Comparison of ENCODE assay signal across 8 cellular contexts in genomic region chr19:3785938-3786824, GRCh38. TPM values are rescaled to one million over a fixed set of nuclear protein-coding genes. Genes with fewer than 3 reads are reported as not detected.
DNase-seq lines count a peak whose midpoint lies in the region; ATAC-seq and TF ChIP-seq lines count a peak whose summit lies in the region.

Gene MATK, minus strand, starts transcription at chr19:3786381. Its CDS starts 1,246 bp downstream, at chr19:3785135.

- H3K9me3 Mint-ChIP-seq in activated T-cell treated with anti-CD3 and anti-CD28 coated beads, Interleukin-2, amount 50 U/mL, for 24 hours, result peaks cover 13% of the 10 kb centered on the region
- H3K9me3 Mint-ChIP-seq in memory B cell, result peaks cover 10% of the 10 kb centered on the region

- H3K36me3 ChIP-seq in left ventricle myocardium inferior, result no peaks in the 10 kb centered on the region
- no peaks in the 10 kb centered on the region for H3K36me3 ChIP-seq in urinary bladder (ENCODE audit: insufficient read depth)
- H3K36me3 ChIP-seq in thyroid gland, result no peaks in the 10 kb centered on the region

- ATAC-seq in left ventricle myocardium superior (no peak), memory B cell (ENCODE audit: low read depth) (peak; percentile 49)

- H3K27me3 Mint-ChIP-seq in activated T-cell treated with anti-CD3 and anti-CD28 coated beads, Interleukin-2, amount 50 U/mL, for 24 hours, result peaks cover 2% of the 10 kb centered on the region
- H3K27me3 Mint-ChIP-seq in memory B cell, result peaks cover 18% of the 10 kb centered on the region

- H3K4me3 Mint-ChIP-seq in activated T-cell treated with anti-CD3 and anti-CD28 coated beads, Interleukin-2, amount 50 U/mL, for 24 hours, result peak within 1 kb of the TSS; percentile 83
- peak within 1 kb of the TSS; percentile 57 for H3K4me3 Mint-ChIP-seq in memory B cell

- intact Hi-C loops in left ventricle myocardium inferior (cut with micrococcal nuclease), result no loop called here
- intact Hi-C loops in left ventricle myocardium superior (cut with micrococcal nuclease), result no loop called here
- intact Hi-C loops in thyroid gland (cut with DNase I), result no loop called here

- H3K27me3 ChIP-seq in left ventricle myocardium inferior (ENCODE audit: low read depth) (peaks cover 88% of the 10 kb centered on the region), thyroid gland (no peaks in the 10 kb centered on the region)

- no peak for DNase-seq in left ventricle myocardium inferior
- no peak for DNase-seq in left ventricle myocardium superior
- DNase-seq in activated T-cell treated with anti-CD3 and anti-CD28 coated beads, Interleukin-2, amount 50 U/mL, for 24 hours, result peak; percentile 71
- DNase-seq in memory B cell (ENCODE audit: low spot score in 2 of 2), result no peak
- DNase-seq in cortex of kidney (lab: John Stamatoyannopoulos, UW), result no peak
- DNase-seq in NCI-H1092 treated with DMSO at 0.1 percent for 48 hours (lab: John Stamatoyannopoulos, UW), result no peak
- no peak for DNase-seq in thyroid gland

- 4% methylated on average over 101 of the region's 101 CpGs for WGBS in urinary bladder
- 9 to 40% methylated on average over 6 to 29 of the region's 101 CpGs for WGBS in thyroid gland, 2 donors

- peak within 1 kb of the TSS; percentile 82 for H3K27ac Mint-ChIP-seq in activated T-cell treated with anti-CD3 and anti-CD28 coated beads, Interleukin-2, amount 50 U/mL, for 24 hours
- H3K27ac Mint-ChIP-seq in memory B cell, result no peak within 1 kb of the TSS

- H3K4me3 ChIP-seq in left ventricle myocardium inferior (peak within 1 kb of the TSS; percentile 55), urinary bladder (ENCODE audit: low read depth, low read length) (peak within 1 kb of the TSS; percentile 32), thyroid gland (replicated peaks in 1 of 3) (peak within 1 kb of the TSS in 1 of 3 donors; percentile 14)

- H3K9me3 ChIP-seq in left ventricle myocardium inferior (replicated peaks) (peaks cover 24% of the 10 kb centered on the region), thyroid gland (no peaks in the 10 kb centered on the region)

- peaks cover 37% of the 10 kb centered on the region for H3K36me3 Mint-ChIP-seq in activated T-cell treated with anti-CD3 and anti-CD28 coated beads, Interleukin-2, amount 50 U/mL, for 24 hours (ENCODE audit: low read depth)
- H3K36me3 Mint-ChIP-seq in memory B cell, result peaks cover 9% of the 10 kb centered on the region

- H3K4me1 ChIP-seq in left ventricle myocardium inferior (peaks cover 8% of the 10 kb centered on the region), urinary bladder (ENCODE audit: insufficient read depth) (no peaks in the 10 kb centered on the region), thyroid gland (peaks cover 0 to 6% of the 10 kb centered on the region in 2 donors)

- no peak for TF ChIP-seq POLR2A in thyroid gland (IDR thresholded peaks at IDR 0.05)

- peaks cover 19% of the 10 kb centered on the region for H3K4me1 Mint-ChIP-seq in activated T-cell treated with anti-CD3 and anti-CD28 coated beads, Interleukin-2, amount 50 U/mL, for 24 hours (ENCODE audit: low read depth)
- peaks cover 4% of the 10 kb centered on the region for H3K4me1 Mint-ChIP-seq in memory B cell

- no peak within 1 kb of the TSS for H3K27ac ChIP-seq in left ventricle myocardium inferior (replicated peaks)
- no peak within 1 kb of the TSS for H3K27ac ChIP-seq in urinary bladder (ENCODE audit: low read depth)
- H3K27ac ChIP-seq in thyroid gland, result no peak within 1 kb of the TSS

- TF ChIP-seq CTCF in left ventricle myocardium inferior (IDR thresholded peaks at IDR 0.05; ENCODE audit: borderline replicate concordance) (no peak), thyroid gland (IDR thresholded peaks at IDR 0.05) (no peak)

RNA-seq across cellular contexts. Expression of gene MATK, which starts in this region (rescaled TPM):
- total RNA-seq in left ventricle myocardium inferior (0.14 TPM), left ventricle myocardium superior (0.62 TPM), urinary bladder (0.53 TPM), thyroid gland (10 to 100 TPM in 1 of 4 donors, 1 to 10 TPM in 2, under 1 TPM in 1; 0.93 to 14.7 (median 2.7) TPM)
- polyA plus RNA-seq in urinary bladder, result 1.3 TPM
